19 cellular contexts compared by ENCODE assay signal in the genomic region with DNA sequence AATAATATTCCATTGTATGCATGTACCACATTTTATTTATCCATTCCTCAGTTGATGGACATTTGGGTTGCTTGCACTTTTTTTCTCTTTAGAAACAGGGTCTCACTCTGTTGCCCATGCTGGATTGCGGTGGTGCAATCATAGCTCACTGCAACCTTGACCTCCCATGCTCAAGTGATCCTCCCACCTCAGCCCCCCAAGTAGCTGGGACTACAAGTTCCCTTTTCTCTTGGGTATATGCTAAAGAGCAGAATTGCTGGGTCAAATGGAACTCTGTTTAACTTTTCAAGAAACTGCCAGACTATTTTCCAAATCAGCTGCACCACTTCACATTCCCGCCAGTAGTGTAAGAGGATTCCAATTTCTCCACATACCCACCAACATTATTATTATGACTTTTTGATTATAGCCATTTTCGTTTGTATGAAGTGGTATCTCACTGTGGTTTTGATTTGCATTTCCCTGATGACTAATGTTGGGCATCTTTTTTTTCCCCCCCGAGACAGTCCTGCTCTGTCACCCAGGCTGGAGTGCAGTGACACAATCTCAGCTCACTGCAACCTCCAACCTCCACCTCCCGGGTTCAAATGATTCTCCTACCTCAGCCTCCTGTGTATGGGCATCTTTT. TPM values are rescaled to one million over a fixed set of nuclear protein-coding genes. Genes with fewer than 3 reads are reported as not detected.
A peak's percentile ranks its signal among the peaks of the same experiment; 100 is the strongest.
DNase-seq lines count a peak whose midpoint lies in the region; ATAC-seq, FAIRE-seq and TF ChIP-seq lines count a peak whose summit lies in the region.
"Had no signal": no experiment of that assay in that cellular context is flagged by ENCODE, and none has a peak within 500 bp of the region (broad histone marks: within the 10 kb centered on the region; RNA-seq: fewer than 3 reads in every experiment).

No MANE protein-coding gene starts in this region.

- H3K4me3 Mint-ChIP-seq in activated T-cell treated with anti-CD3 and anti-CD28 coated beads, Interleukin-2, amount 50 U/mL, for 4 hours = no peak overlapping the region
- no peak overlapping the region for H3K4me3 Mint-ChIP-seq in activated T-cell treated with anti-CD3 and anti-CD28 coated beads, Interleukin-2, amount 50 U/mL, for 24 hours
- H3K4me3 Mint-ChIP-seq in stimulated activated effector memory CD8-positive, alpha-beta T cell treated with anti-CD3 and anti-CD28 coated beads, Interleukin-12 subunit alpha, Interleukin-12 subunit beta, amount 100 ng/mL, for 72 hours = no peak overlapping the region
- H3K4me3 Mint-ChIP-seq: mesothelial cell of epicardium, T-cell had no signal

- no peak overlapping the region for H3K27ac ChIP-seq in uterus
- H3K27ac ChIP-seq: right lobe of liver, transverse colon had no signal

- DNase-seq in activated T-cell treated with anti-CD3 and anti-CD28 coated beads, Interleukin-2, amount 50 U/mL, for 4 hours = no peak
- DNase-seq in activated T-cell treated with anti-CD3 and anti-CD28 coated beads, Interleukin-2, amount 50 U/mL, for 24 hours = no peak
- DNase-seq in HT1080 (ENCODE audit: low read depth) (peak; percentile 52), astrocyte of the spinal cord (ENCODE audit: low read depth, low spot score) (peak; percentile 14), RCC 7860 (ENCODE audit: low spot score) (no peak), uterus (no peak), T-helper 2 cell (no peak)
- DNase-seq in stimulated activated effector memory CD8-positive, alpha-beta T cell treated with anti-CD3 and anti-CD28 coated beads, Interleukin-12 subunit alpha, Interleukin-12 subunit beta, amount 100 ng/mL, for 72 hours (ENCODE audit: low spot score in 2 of 2) = no peak
- DNase-seq: activated T-cell treated with anti-CD3 and anti-CD28 coated beads for 4 hours, GOT3, NCI-H1694, NCI-H524, right lobe of liver, T-cell, transverse colon had no signal

- no peak for TF ChIP-seq CTCF in astrocyte of the spinal cord (IDR thresholded peaks at IDR 0.05; ENCODE audit: low read depth, low read length)
- no peak for TF ChIP-seq CTCF in uterus (IDR thresholded peaks at IDR 0.05)

- peaks cover 3% of the 10 kb centered on the region for H3K9me3 Mint-ChIP-seq in activated T-cell treated with anti-CD3 and anti-CD28 coated beads, Interleukin-2, amount 50 U/mL, for 4 hours
- H3K9me3 Mint-ChIP-seq in activated T-cell treated with anti-CD3 and anti-CD28 coated beads, Interleukin-2, amount 50 U/mL, for 24 hours = peaks cover 4% of the 10 kb centered on the region
- H3K9me3 Mint-ChIP-seq in stimulated activated effector memory CD8-positive, alpha-beta T cell treated with anti-CD3 and anti-CD28 coated beads, Interleukin-12 subunit alpha, Interleukin-12 subunit beta, amount 100 ng/mL, for 72 hours = peaks cover 3% of the 10 kb centered on the region

- H3K27me3 ChIP-seq in uterus = no peaks in the 10 kb centered on the region
- H3K27me3 ChIP-seq: right lobe of liver, transverse colon had no signal

- H3K27me3 Mint-ChIP-seq in activated T-cell treated with anti-CD3 and anti-CD28 coated beads, Interleukin-2, amount 50 U/mL, for 4 hours (ENCODE audit: low read depth) = peaks cover 7% of the 10 kb centered on the region
- H3K27me3 Mint-ChIP-seq in activated T-cell treated with anti-CD3 and anti-CD28 coated beads, Interleukin-2, amount 50 U/mL, for 24 hours = peaks cover 6% of the 10 kb centered on the region

- no peaks in the 10 kb centered on the region for H3K4me1 ChIP-seq in uterus
- H3K4me1 ChIP-seq: right lobe of liver, transverse colon had no signal

- peaks cover 3% of the 10 kb centered on the region for H3K4me1 Mint-ChIP-seq in activated T-cell treated with anti-CD3 and anti-CD28 coated beads, Interleukin-2, amount 50 U/mL, for 4 hours (ENCODE audit: low read depth)
- peaks cover 5% of the 10 kb centered on the region for H3K4me1 Mint-ChIP-seq in activated T-cell treated with anti-CD3 and anti-CD28 coated beads, Interleukin-2, amount 50 U/mL, for 24 hours (ENCODE audit: low read depth)
- H3K4me1 Mint-ChIP-seq in stimulated activated effector memory CD8-positive, alpha-beta T cell treated with anti-CD3 and anti-CD28 coated beads, Interleukin-12 subunit alpha, Interleukin-12 subunit beta, amount 100 ng/mL, for 72 hours = no peaks in the 10 kb centered on the region
- H3K4me1 Mint-ChIP-seq: mesothelial cell of epicardium, T-cell had no signal

- intact Hi-C loops in uterus (cut with DNase I; ENCODE audit: low total_unique reads) = no loop called here

- in situ Hi-C loops in astrocyte of the spinal cord (cut with HindIII; ENCODE audit: low sequenced_read_pairs) = no loop called here

- no peaks in the 10 kb centered on the region for H3K9me3 ChIP-seq in uterus
- H3K9me3 ChIP-seq: right lobe of liver, transverse colon had no signal

- FAIRE-seq in RCC 7860 (lab: Jason Lieb, UNC) = no peak
- FAIRE-seq: colon, GM18507 had no signal

- no peak overlapping the region for H3K4me3 ChIP-seq in astrocyte of the spinal cord (ENCODE audit: low read depth, low read length)
- no peak overlapping the region for H3K4me3 ChIP-seq in uterus
- H3K4me3 ChIP-seq: right lobe of liver, transverse colon had no signal

- H3K36me3 Mint-ChIP-seq in activated T-cell treated with anti-CD3 and anti-CD28 coated beads, Interleukin-2, amount 50 U/mL, for 4 hours (ENCODE audit: insufficient read depth) = no peaks in the 10 kb centered on the region
- H3K36me3 Mint-ChIP-seq in activated T-cell treated with anti-CD3 and anti-CD28 coated beads, Interleukin-2, amount 50 U/mL, for 24 hours (ENCODE audit: low read depth) = no peaks in the 10 kb centered on the region
- H3K36me3 Mint-ChIP-seq in stimulated activated effector memory CD8-positive, alpha-beta T cell treated with anti-CD3 and anti-CD28 coated beads, Interleukin-12 subunit alpha, Interleukin-12 subunit beta, amount 100 ng/mL, for 72 hours = no peaks in the 10 kb centered on the region

- peak; percentile 60 to 63 for ATAC-seq in activated T-cell treated with anti-CD3 and anti-CD28 coated beads, Interleukin-2, amount 50 U/mL, for 4 hours
- ATAC-seq in stimulated activated effector memory CD8-positive, alpha-beta T cell treated with anti-CD3 and anti-CD28 coated beads, Interleukin-12 subunit alpha, Interleukin-12 subunit beta, amount 100 ng/mL, for 72 hours = peak; percentile 58
- ATAC-seq: Panc1, right lobe of liver, T-cell had no signal

- H3K36me3 ChIP-seq in uterus = no peaks in the 10 kb centered on the region
- H3K36me3 ChIP-seq: right lobe of liver, transverse colon had no signal

- TF ChIP-seq POLR2A in uterus (IDR thresholded peaks at IDR 0.05) = no peak

- H3K27ac Mint-ChIP-seq in activated T-cell treated with anti-CD3 and anti-CD28 coated beads, Interleukin-2, amount 50 U/mL, for 24 hours = no peak overlapping the region
- H3K27ac Mint-ChIP-seq in stimulated activated effector memory CD8-positive, alpha-beta T cell treated with anti-CD3 and anti-CD28 coated beads, Interleukin-12 subunit alpha, Interleukin-12 subunit beta, amount 100 ng/mL, for 72 hours = no peak overlapping the region
- H3K27ac Mint-ChIP-seq: mesothelial cell of epicardium, T-cell had no signal

RNA-seq across cellular contexts. Expression of a gene that starts 7.6 kb away (rescaled TPM):
- 100 to 1,000 TPM; 240 to 279 (median 251) TPM for total RNA-seq in activated T-cell treated with anti-CD3 and anti-CD28 coated beads, Interleukin-2, amount 50 U/mL, for 4 hours
- 177 and 187 TPM in 2 replicates for total RNA-seq in HT1080 (2014; rRNA removed; shearing (Covaris generic))
- 129 and 164 TPM in 2 replicates for polyA plus RNA-seq in HT1080 (2015; cell fraction: cytosol; rRNA removed)
- 228 and 257 TPM in 2 replicates for polyA plus RNA-seq in HT1080 (2015; cell fraction: nucleus; rRNA removed)
- 100 to 1,000 TPM; 104 to 212 (median 147) TPM for total RNA-seq in uterus

Comparison
In these comparisons a context has a peak if more than half of its experiments do, and no peak if none do; other contexts are left out.
1. DNase-seq: peak in HT1080 (single experiment) and astrocyte of the spinal cord (single experiment); none in activated T-cell treated with anti-CD3 and anti-CD28 coated beads, Interleukin-2, amount 50 U/mL, for 4 hours (single experiment), activated T-cell treated with anti-CD3 and anti-CD28 coated beads, Interleukin-2, amount 50 U/mL, for 24 hours (single experiment), stimulated activated effector memory CD8-positive, alpha-beta T cell treated with anti-CD3 and anti-CD28 coated beads, Interleukin-12 subunit alpha, Interleukin-12 subunit beta, amount 100 ng/mL, for 72 hours (0 of 2), RCC 7860 (single experiment), uterus (0 of 2) and T-helper 2 cell (0 of 5).